In the genomic region with DNA sequence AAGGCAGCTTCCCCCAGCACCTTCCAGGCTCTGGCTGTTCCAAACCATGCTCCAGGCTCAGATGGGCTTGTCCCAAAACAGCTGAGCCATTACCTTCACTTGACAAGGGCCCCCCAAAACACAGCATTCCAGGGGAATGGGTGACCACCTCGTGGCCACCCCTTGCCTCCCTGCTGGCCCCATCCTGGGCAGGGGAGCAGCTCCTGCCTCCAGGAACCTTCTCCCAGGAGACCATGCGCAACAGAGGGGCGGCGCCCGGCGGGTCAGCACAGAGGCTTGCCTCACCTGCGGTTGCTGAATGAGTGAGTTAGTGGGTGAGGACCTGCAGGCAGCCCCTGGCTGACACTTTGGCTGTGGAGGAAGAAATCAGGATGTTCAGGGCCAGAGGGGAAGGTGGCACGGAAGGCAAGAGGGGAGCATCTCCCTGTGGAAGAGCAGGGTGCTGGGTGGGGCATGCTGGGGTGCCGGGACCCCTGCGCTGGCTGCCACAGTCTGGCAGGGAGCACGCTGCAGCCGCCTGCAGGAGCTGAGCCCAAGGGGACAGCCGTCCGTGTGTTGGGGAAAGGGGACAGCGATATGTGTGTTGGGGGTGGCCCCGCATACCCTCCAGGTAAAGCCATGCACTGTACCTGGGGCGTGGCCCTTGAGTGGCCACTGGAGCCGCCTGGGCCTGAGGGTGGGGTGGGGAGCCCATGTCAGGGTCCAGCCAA, we compare ENCODE assay signal across 1 cellular context.
TF ChIP-seq lines count a peak whose summit lies in the region.

No MANE protein-coding gene starts in this region.

TF ChIP-seq in HepG2, 621 proteins besides CTCF, POLR2A, EP300 and RAD21:
- no peak for TF ChIP-seq ZNF75D (CRISPR knock-in tag; IDR thresholded peaks at IDR 0.05; ENCODE audit: borderline replicate concordance)
- TF ChIP-seq, protein P1, sequence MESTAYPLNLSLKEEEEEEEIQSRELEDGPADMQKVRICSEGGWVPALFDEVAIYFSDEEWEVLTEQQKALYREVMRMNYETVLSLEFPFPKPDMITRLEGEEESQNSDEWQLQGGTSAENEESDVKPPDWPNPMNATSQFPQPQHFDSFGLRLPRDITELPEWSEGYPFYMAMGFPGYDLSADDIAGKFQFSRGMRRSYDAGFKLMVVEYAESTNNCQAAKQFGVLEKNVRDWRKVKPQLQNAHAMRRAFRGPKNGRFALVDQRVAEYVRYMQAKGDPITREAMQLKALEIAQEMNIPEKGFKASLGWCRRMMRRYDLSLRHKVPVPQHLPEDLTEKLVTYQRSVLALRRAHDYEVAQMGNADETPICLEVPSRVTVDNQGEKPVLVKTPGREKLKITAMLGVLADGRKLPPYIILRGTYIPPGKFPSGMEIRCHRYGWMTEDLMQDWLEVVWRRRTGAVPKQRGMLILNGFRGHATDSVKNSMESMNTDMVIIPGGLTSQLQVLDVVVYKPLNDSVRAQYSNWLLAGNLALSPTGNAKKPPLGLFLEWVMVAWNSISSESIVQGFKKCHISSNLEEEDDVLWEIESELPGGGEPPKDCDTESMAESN (CRISPR knock-in tag; conservative IDR thresholded peaks at IDR 0.05) = 0 out of 2 replicates have a peak, but pooled peaks have one; percentile 24
- TF ChIP-seq, protein P2, sequence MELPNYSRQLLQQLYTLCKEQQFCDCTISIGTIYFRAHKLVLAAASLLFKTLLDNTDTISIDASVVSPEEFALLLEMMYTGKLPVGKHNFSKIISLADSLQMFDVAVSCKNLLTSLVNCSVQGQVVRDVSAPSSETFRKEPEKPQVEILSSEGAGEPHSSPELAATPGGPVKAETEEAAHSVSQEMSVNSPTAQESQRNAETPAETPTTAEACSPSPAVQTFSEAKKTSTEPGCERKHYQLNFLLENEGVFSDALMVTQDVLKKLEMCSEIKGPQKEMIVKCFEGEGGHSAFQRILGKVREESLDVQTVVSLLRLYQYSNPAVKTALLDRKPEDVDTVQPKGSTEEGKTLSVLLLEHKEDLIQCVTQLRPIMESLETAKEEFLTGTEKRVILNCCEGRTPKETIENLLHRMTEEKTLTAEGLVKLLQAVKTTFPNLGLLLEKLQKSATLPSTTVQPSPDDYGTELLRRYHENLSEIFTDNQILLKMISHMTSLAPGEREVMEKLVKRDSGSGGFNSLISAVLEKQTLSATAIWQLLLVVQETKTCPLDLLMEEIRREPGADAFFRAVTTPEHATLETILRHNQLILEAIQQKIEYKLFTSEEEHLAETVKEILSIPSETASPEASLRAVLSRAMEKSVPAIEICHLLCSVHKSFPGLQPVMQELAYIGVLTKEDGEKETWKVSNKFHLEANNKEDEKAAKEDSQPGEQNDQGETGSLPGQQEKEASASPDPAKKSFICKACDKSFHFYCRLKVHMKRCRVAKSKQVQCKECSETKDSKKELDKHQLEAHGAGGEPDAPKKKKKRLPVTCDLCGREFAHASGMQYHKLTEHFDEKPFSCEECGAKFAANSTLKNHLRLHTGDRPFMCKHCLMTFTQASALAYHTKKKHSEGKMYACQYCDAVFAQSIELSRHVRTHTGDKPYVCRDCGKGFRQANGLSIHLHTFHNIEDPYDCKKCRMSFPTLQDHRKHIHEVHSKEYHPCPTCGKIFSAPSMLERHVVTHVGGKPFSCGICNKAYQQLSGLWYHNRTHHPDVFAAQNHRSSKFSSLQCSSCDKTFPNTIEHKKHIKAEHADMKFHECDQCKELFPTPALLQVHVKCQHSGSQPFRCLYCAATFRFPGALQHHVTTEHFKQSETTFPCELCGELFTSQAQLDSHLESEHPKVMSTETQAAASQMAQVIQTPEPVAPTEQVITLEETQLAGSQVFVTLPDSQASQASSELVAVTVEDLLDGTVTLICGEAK (IDR thresholded peaks at IDR 0.05) = no peak
- TF ChIP-seq, protein P2 (CRISPR knock-in tag; IDR thresholded peaks at IDR 0.05) = 0 out of 2 replicates have a peak, but pooled peaks have one; percentile 12
- TF ChIP-seq, protein P3, sequence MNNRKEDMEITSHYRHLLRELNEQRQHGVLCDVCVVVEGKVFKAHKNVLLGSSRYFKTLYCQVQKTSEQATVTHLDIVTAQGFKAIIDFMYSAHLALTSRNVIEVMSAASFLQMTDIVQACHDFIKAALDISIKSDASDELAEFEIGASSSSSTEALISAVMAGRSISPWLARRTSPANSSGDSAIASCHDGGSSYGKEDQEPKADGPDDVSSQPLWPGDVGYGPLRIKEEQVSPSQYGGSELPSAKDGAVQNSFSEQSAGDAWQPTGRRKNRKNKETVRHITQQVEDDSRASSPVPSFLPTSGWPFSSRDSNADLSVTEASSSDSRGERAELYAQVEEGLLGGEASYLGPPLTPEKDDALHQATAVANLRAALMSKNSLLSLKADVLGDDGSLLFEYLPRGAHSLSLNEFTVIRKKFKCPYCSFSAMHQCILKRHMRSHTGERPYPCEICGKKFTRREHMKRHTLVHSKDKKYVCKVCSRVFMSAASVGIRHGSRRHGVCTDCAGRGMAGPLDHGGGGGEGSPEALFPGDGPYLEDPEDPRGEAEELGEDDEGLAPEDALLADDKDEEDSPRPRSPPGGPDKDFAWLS (CRISPR knock-in tag; IDR thresholded peaks at IDR 0.05; ENCODE audit: borderline replicate concordance) = 0 out of 2 replicates have a peak, but pooled peaks have one; percentile 30
- TF ChIP-seq TCF12 (IDR thresholded peaks at IDR 0.05) = no peak
- TF ChIP-seq TCF12 (CRISPR knock-in tag; IDR thresholded peaks at IDR 0.05) = no peak
- no peak for TF ChIP-seq NONO (IDR thresholded peaks at IDR 0.05)
- no peak for TF ChIP-seq NONO (CRISPR knock-in tag; conservative IDR thresholded peaks at IDR 0.05)
- TF ChIP-seq ZNF350 (CRISPR knock-in tag; IDR thresholded peaks at IDR 0.05; ENCODE audit: borderline replicate concordance, low read depth) = 0 out of 2 replicates have a peak, but pooled peaks have one; percentile 3
TF ChIP-seq in HepG2: peak in this region for 4.
